Comparison of ENCODE assay signal across 30 cellular contexts in genomic region chr16:22395960-22396359, GRCh38.
"Had no signal": no experiment of that assay in that cellular context is flagged by ENCODE, and none has a peak within 500 bp of the region (broad histone marks: within the 10 kb centered on the region; RNA-seq: fewer than 3 reads in every experiment).

No MANE protein-coding gene starts in this region.

- H3K36me3 Mint-ChIP-seq: activated CD4-positive, alpha-beta memory T cell treated with anti-CD3 and anti-CD28 coated beads for 36 hours had no signal

- H3K27me3 ChIP-seq: brain microvascular endothelial cell, esophagus muscularis mucosa, foreskin keratinocyte, gastrocnemius medialis had no signal

- H3K27me3 Mint-ChIP-seq: activated B cell treated with CpG ODN at 0.5 μM for 24 hours; activated CD4-positive, alpha-beta memory T cell treated with anti-CD3 and anti-CD28 coated beads for 36 hours; activated CD4-positive, alpha-beta T cell treated with anti-CD3 and anti-CD28 coated beads for 36 hours; activated CD4-positive, alpha-beta T cell treated with anti-CD3 and anti-CD28 coated beads, Interleukin-2, amount 10 ng/mL, durations not matched to agents 24 days and 14 days; activated naive CD8-positive, alpha-beta T cell; activated T-helper 17 cell treated with anti-CD3 and anti-CD28 coated beads, Interleukin-2, amount 50 U/mL, for 72 hours; effector memory CD8-positive, alpha-beta T cell had no signal

- FAIRE-seq: astrocyte, bronchial epithelial cell, colon had no signal

- H3K4me1 ChIP-seq: esophagus muscularis mucosa, gastrocnemius medialis had no signal

- H3K27ac ChIP-seq: brain microvascular endothelial cell, esophagus muscularis mucosa, foreskin keratinocyte, gastrocnemius medialis, WERI-Rb-1 had no signal

- H3K4me1 Mint-ChIP-seq: activated B cell treated with CpG ODN at 0.5 μM for 24 hours; activated CD4-positive, alpha-beta T cell treated with anti-CD3 and anti-CD28 coated beads, Interleukin-2, amount 10 ng/mL, durations not matched to agents 24 days and 14 days; activated T-helper 17 cell treated with anti-CD3 and anti-CD28 coated beads, Interleukin-2, amount 50 U/mL, for 72 hours had no signal

- H3K4me3 ChIP-seq: esophagus muscularis mucosa, gastrocnemius medialis had no signal

- H3K36me3 ChIP-seq: brain microvascular endothelial cell, esophagus muscularis mucosa, gastrocnemius medialis, WERI-Rb-1 had no signal

- DNase-seq: activated B cell treated with CpG ODN at 0.5 μM for 24 hours; activated CD4-positive, alpha-beta memory T cell treated with anti-CD3 and anti-CD28 coated beads for 36 hours; activated CD4-positive, alpha-beta T cell treated with anti-CD3 and anti-CD28 coated beads for 36 hours; activated CD4-positive, alpha-beta T cell treated with anti-CD3 and anti-CD28 coated beads, Interleukin-2, amount 10 ng/mL, durations not matched to agents 24 days and 14 days; activated CD4-positive, CD25-positive, alpha-beta regulatory T cell treated with anti-CD3 and anti-CD28 coated beads, Interleukin-2, amount 50 U/mL, for 72 hours; activated CD8-positive, alpha-beta memory T cell treated with anti-CD3 and anti-CD28 coated beads for 24 hours; activated effector memory CD4-positive, alpha-beta T cell treated with Interleukin-2 at 50 U/mL for 16 hours; activated gamma-delta T cell treated with Interleukin-2 at 50 U/mL for 16 hours; activated naive CD4-positive, alpha-beta T cell treated with anti-CD3 and anti-CD28 coated beads, Interleukin-2, amount 50 U/mL, for 16 hours; activated naive CD4-positive, alpha-beta T cell treated with Interleukin-2 at 50 U/mL for 16 hours; activated T-cell treated with anti-CD3 and anti-CD28 coated beads, Interleukin-2, amount 50 U/mL, for 4 hours; amniotic stem cell; anterior cingulate cortex; brain microvascular endothelial cell; cortex of kidney; dermis blood vessel endothelial cell; effector CD4-positive, alpha-beta T cell; effector memory CD8-positive, alpha-beta T cell; erythroblast; foreskin keratinocyte; gastrocnemius medialis; glutamatergic neuron; T1000; WERI-Rb-1 had no signal

- H3K9me3 ChIP-seq: esophagus muscularis mucosa, gastrocnemius medialis had no signal

- ATAC-seq: activated CD4-positive, alpha-beta T cell treated with anti-CD3 and anti-CD28 coated beads for 36 hours; activated T-cell treated with anti-CD3 and anti-CD28 coated beads, Interleukin-2, amount 50 U/mL, for 4 hours; activated T-helper 17 cell treated with anti-CD3 and anti-CD28 coated beads, Interleukin-2, amount 50 U/mL, for 72 hours; effector memory CD8-positive, alpha-beta T cell; foreskin keratinocyte; gastrocnemius medialis had no signal

- H3K4me3 Mint-ChIP-seq: activated B cell treated with CpG ODN at 0.5 μM for 24 hours; activated CD4-positive, alpha-beta memory T cell treated with anti-CD3 and anti-CD28 coated beads for 36 hours; activated CD4-positive, alpha-beta T cell treated with anti-CD3 and anti-CD28 coated beads for 36 hours; activated CD4-positive, alpha-beta T cell treated with anti-CD3 and anti-CD28 coated beads, Interleukin-2, amount 10 ng/mL, durations not matched to agents 24 days and 14 days; activated naive CD8-positive, alpha-beta T cell; activated T-cell treated with anti-CD3 and anti-CD28 coated beads, Interleukin-2, amount 50 U/mL, for 4 hours; activated T-helper 17 cell treated with anti-CD3 and anti-CD28 coated beads, Interleukin-2, amount 50 U/mL, for 72 hours; effector memory CD8-positive, alpha-beta T cell had no signal

- H3K9me3 Mint-ChIP-seq: activated B cell treated with CpG ODN at 0.5 μM for 24 hours; activated CD4-positive, alpha-beta memory T cell treated with anti-CD3 and anti-CD28 coated beads for 36 hours; activated CD4-positive, alpha-beta T cell treated with anti-CD3 and anti-CD28 coated beads, Interleukin-2, amount 10 ng/mL, durations not matched to agents 24 days and 14 days; activated T-cell treated with anti-CD3 and anti-CD28 coated beads, Interleukin-2, amount 50 U/mL, for 4 hours; activated T-helper 17 cell treated with anti-CD3 and anti-CD28 coated beads, Interleukin-2, amount 50 U/mL, for 72 hours; effector memory CD8-positive, alpha-beta T cell had no signal

- H3K27ac Mint-ChIP-seq: activated B cell treated with CpG ODN at 0.5 μM for 24 hours; activated CD4-positive, alpha-beta memory T cell treated with anti-CD3 and anti-CD28 coated beads for 36 hours; activated CD4-positive, alpha-beta T cell treated with anti-CD3 and anti-CD28 coated beads for 36 hours; activated CD4-positive, alpha-beta T cell treated with anti-CD3 and anti-CD28 coated beads, Interleukin-2, amount 10 ng/mL, durations not matched to agents 24 days and 14 days; activated naive CD8-positive, alpha-beta T cell; activated T-helper 17 cell treated with anti-CD3 and anti-CD28 coated beads, Interleukin-2, amount 50 U/mL, for 72 hours had no signal
